16 cellular contexts compared by ENCODE assay signal in the genomic region with DNA sequence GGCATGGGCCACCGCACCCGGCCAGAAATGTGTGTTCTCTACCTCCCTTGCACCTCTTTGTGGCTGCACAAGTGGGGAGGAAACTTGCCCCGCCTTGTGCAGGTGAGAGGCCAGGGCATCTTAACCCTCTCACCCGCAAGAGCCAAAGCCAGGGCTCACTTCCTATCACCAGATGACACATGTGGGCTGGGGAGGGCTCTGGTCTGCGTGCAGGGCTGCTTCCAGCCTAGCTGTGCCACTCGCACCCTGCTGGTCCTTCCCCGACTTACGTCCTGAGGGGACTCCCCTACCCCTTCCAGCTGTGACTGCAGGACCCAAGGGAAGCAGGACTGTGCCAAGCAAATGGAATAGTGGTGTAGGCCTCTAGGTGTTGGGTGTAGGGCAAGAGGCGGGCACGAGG. TPM values are rescaled to one million over a fixed set of nuclear protein-coding genes. Genes with fewer than 3 reads are reported as not detected.
DNase-seq lines count a peak whose midpoint lies in the region; ATAC-seq and TF ChIP-seq lines count a peak whose summit lies in the region.
"Had no signal": no experiment of that assay in that cellular context is flagged by ENCODE, and none has a peak within 500 bp of the region (broad histone marks: within the 10 kb centered on the region; RNA-seq: fewer than 3 reads in every experiment).

No MANE protein-coding gene starts in this region.

- in situ Hi-C loops in IMR-90 (cut with MboI; ENCODE audit: low sequenced_read_pairs): no loop called here

- no peak overlapping the region; a peak in 1 of 4 replicates for H4K8ac ChIP-seq in IMR-90 (ENCODE audit: low read depth in 2 of 2, low read length in 2 of 2)

- no peak overlapping the region for H3K23ac ChIP-seq in IMR-90 (ENCODE audit: low read depth, low read length)

- H2AK9ac ChIP-seq in IMR-90 (replicated peaks; ENCODE audit: low read depth, low read length, poor library complexity): peak overlapping the region; percentile 86

- H3K27ac ChIP-seq in IMR-90 (ENCODE audit: insufficient read depth, low read length) (no peak overlapping the region), endodermal cell (ENCODE audit: low read depth, low read length) (no peak overlapping the region)
- H3K27ac ChIP-seq: ascending aorta, colonic mucosa, esophagus muscularis mucosa, Peyer's patch, upper lobe of left lung had no signal

- H2BK120ac ChIP-seq in IMR-90 (ENCODE audit: low read depth, low read length): no peak overlapping the region

- H3K36me3 Mint-ChIP-seq in endodermal cell (ENCODE audit: low read depth) (peaks cover 12% of the 10 kb centered on the region), endothelial cell (ENCODE audit: low read depth, unreplicated experiment) (no peaks in the 10 kb centered on the region)

- TF ChIP-seq CTCF in IMR-90 (conservative IDR thresholded peaks at IDR 0.05; ENCODE audit: low read depth, low read length): no peak
- TF ChIP-seq CTCF in endodermal cell (conservative IDR thresholded peaks at IDR 0.05): no peak
- TF ChIP-seq CTCF in endothelial cell (IDR thresholded peaks at IDR 0.05; ENCODE audit: unreplicated experiment): no peak

- H3K4me1 ChIP-seq in IMR-90 (ENCODE audit: control insufficient read depth, insufficient read depth, low read length): peaks cover 13% of the 10 kb centered on the region
- no peaks in the 10 kb centered on the region for H3K4me1 ChIP-seq in endodermal cell (ENCODE audit: control insufficient read depth, insufficient read depth, low read length)
- H3K4me1 ChIP-seq: colonic mucosa had no signal

- CTCF ChIA-PET in IMR-90 (lab: Yijun Ruan, JAX): no interaction called here

- H3K56ac ChIP-seq in IMR-90 (ENCODE audit: extremely low read depth, insufficient read depth, low read length): no peak overlapping the region

- H3K9me3 Mint-ChIP-seq in endodermal cell: no peaks in the 10 kb centered on the region
- no peaks in the 10 kb centered on the region for H3K9me3 Mint-ChIP-seq in endothelial cell (ENCODE audit: unreplicated experiment)
- H3K9me3 Mint-ChIP-seq: activated CD4-positive, alpha-beta memory T cell treated with anti-CD3 and anti-CD28 coated beads for 36 hours had no signal

- H3K27ac Mint-ChIP-seq in endodermal cell (peak overlapping the region; percentile 85), endothelial cell (ENCODE audit: unreplicated experiment) (no peak overlapping the region)
- H3K27ac Mint-ChIP-seq: activated CD4-positive, alpha-beta memory T cell treated with anti-CD3 and anti-CD28 coated beads for 36 hours had no signal

- dilution Hi-C loops in IMR-90 (cut with HindIII; ENCODE audit: low sequenced_read_pairs, unreplicated experiment): no loop called here

- H3K27me3 Mint-ChIP-seq in endodermal cell (ENCODE audit: insufficient read depth): no peaks in the 10 kb centered on the region
- peaks cover 6% of the 10 kb centered on the region for H3K27me3 Mint-ChIP-seq in endothelial cell (ENCODE audit: unreplicated experiment)
- H3K27me3 Mint-ChIP-seq: activated CD4-positive, alpha-beta memory T cell treated with anti-CD3 and anti-CD28 coated beads for 36 hours had no signal

- peak overlapping the region; percentile 18; the same call in 1 of the 2 replicates for H2AK5ac ChIP-seq in IMR-90 (ENCODE audit: low read depth, low read length)

- POLR2A ChIA-PET in IMR-90 (lab: Charles Lee; ENCODE audit: unreplicated experiment): no interaction called here

- H4K91ac ChIP-seq in IMR-90 (ENCODE audit: insufficient read depth, low read depth, low read length): no peak overlapping the region

- H3K27me3 ChIP-seq in IMR-90 (ENCODE audit: control insufficient read depth, insufficient read depth, low read length) (no peaks in the 10 kb centered on the region), endodermal cell (ENCODE audit: control insufficient read depth, insufficient read depth, low read length, poor library complexity, severe bottlenecking) (no peaks in the 10 kb centered on the region)
- H3K27me3 ChIP-seq: ascending aorta, colonic mucosa, esophagus muscularis mucosa, Peyer's patch, upper lobe of left lung had no signal

- TF ChIP-seq RAD21 in IMR-90 (IDR thresholded peaks at IDR 0.05; ENCODE audit: low read length): no peak

- TF ChIP-seq POLR2A in IMR-90 (IDR thresholded peaks at IDR 0.05; ENCODE audit: low read depth, low read length): no peak

- no peak overlapping the region for H2BK20ac ChIP-seq in IMR-90 (ENCODE audit: low read depth, low read length)

- H3K9me3 ChIP-seq in IMR-90 (ENCODE audit: control insufficient read depth, insufficient read depth, low read length) (no peaks in the 10 kb centered on the region), endodermal cell (ENCODE audit: control insufficient read depth, low read length) (no peaks in the 10 kb centered on the region)
- H3K9me3 ChIP-seq: ascending aorta, colonic mucosa, esophagus muscularis mucosa, Peyer's patch, upper lobe of left lung had no signal

- H2AFZ ChIP-seq in IMR-90 (replicated peaks; ENCODE audit: low read length, poor library complexity): no peak overlapping the region

- H3K4me3 ChIP-seq in IMR-90 (ENCODE audit: insufficient read depth, low read depth, low read length) (no peak overlapping the region), endodermal cell (ENCODE audit: low read length) (no peak overlapping the region)
- H3K4me3 ChIP-seq: ascending aorta, colonic mucosa, esophagus muscularis mucosa, Peyer's patch, upper lobe of left lung had no signal

- H2BK15ac ChIP-seq in IMR-90 (ENCODE audit: low read depth, low read length): no peak overlapping the region

- no CpG with 5 or more reads among the region's 10 CpGs for WGBS in IMR-90 (ENCODE audit: extremely low coverage in 2 of 2, insufficient read length in 1 of 2), 2 experiments
- 82 to 83% methylated on average over 9 to 10 of the region's 10 CpGs for WGBS in endodermal cell (ENCODE audit: insufficient coverage in 1 of 2, insufficient read length in 1 of 2), 2 experiments

- H3K4me2 ChIP-seq in IMR-90 (ENCODE audit: low read depth, low read length): no peak overlapping the region

- 0 out of 2 replicates have a peak, but pooled peaks cover 3% of the 10 kb centered on the region for H4K20me1 ChIP-seq in IMR-90 (ENCODE audit: insufficient read depth, low read length)

- H3K9ac ChIP-seq in IMR-90 (ENCODE audit: low read depth, low read length) (no peak overlapping the region), endodermal cell (ENCODE audit: extremely low read depth, low read length, poor library complexity, severe bottlenecking) (no peak overlapping the region)

- intact Hi-C loops in IMR-90 (cut with micrococcal nuclease): no loop called here

- BruUV-seq in IMR-90 (replicated peaks; lab: Mats Ljungman, UMichigan): no TSS peak

- no peak for ATAC-seq in IMR-90 (ENCODE audit: low read depth)

- peaks cover 22% of the 10 kb centered on the region for H3K9me1 ChIP-seq in IMR-90 (ENCODE audit: insufficient read depth, low read length)

- no peak overlapping the region for H2BK5ac ChIP-seq in IMR-90 (ENCODE audit: low read depth, low read length, poor library complexity, severe bottlenecking)

- H3K4me3 Mint-ChIP-seq in endodermal cell (no peak overlapping the region), endothelial cell (ENCODE audit: unreplicated experiment) (no peak overlapping the region)
- H3K4me3 Mint-ChIP-seq: activated CD4-positive, alpha-beta memory T cell treated with anti-CD3 and anti-CD28 coated beads for 36 hours had no signal

- no peak overlapping the region for H4K5ac ChIP-seq in IMR-90 (ENCODE audit: low read depth, low read length)

- H3K4me1 Mint-ChIP-seq in endodermal cell: peaks cover 10% of the 10 kb centered on the region
- no peaks in the 10 kb centered on the region for H3K4me1 Mint-ChIP-seq in endothelial cell (ENCODE audit: unreplicated experiment)

- no peak overlapping the region for H3K4ac ChIP-seq in IMR-90 (ENCODE audit: low read depth, low read length)

- H3K14ac ChIP-seq in IMR-90 (replicated peaks; ENCODE audit: low read depth, low read length): 0 out of 2 replicates have a peak overlapping the region, but pooled peaks have one; percentile 44

- peaks cover 3 to 44% of the 10 kb centered on the region in 2 experiments; a peak in 3 of 4 replicates for H3K79me1 ChIP-seq in IMR-90 (ENCODE audit: low read depth in 1 of 2, low read length in 2 of 2)

- H3K18ac ChIP-seq in IMR-90 (ENCODE audit: low read depth, low read length): no peak overlapping the region

- DNase-seq in IMR-90: no peak
- DNase-seq in endodermal cell: peak; percentile 59
- DNase-seq in NCI-H2171 treated with DMSO at 0.1 percent for 48 hours (lab: John Stamatoyannopoulos, UW): no peak
- DNase-seq in endothelial cell (ENCODE audit: low spot score): no peak
- DNase-seq: activated CD4-positive, alpha-beta memory T cell treated with anti-CD3 and anti-CD28 coated beads for 36 hours; activated effector memory CD4-positive, alpha-beta T cell treated with anti-CD3 and anti-CD28 coated beads, Interleukin-2, amount 50 U/mL, for 16 hours; colonic mucosa; DMS153; head of caudate nucleus; NCI-H2029; NCI-H524 treated with DMSO at 0.1 percent for 48 hours; stimulated activated CD4-positive, alpha-beta T cell treated with anti-CD3 and anti-CD28 coated beads, Interleukin-4, amount 100 ng/mL, for 4 hours; upper lobe of left lung had no signal

- H3K36me3 ChIP-seq in IMR-90 (ENCODE audit: control insufficient read depth, insufficient read depth, low read length) (peaks cover 26% of the 10 kb centered on the region), endodermal cell (ENCODE audit: control insufficient read depth, insufficient read depth, low read length) (peaks cover 31% of the 10 kb centered on the region)

RNA-seq across cellular contexts. Expression of a gene that starts 6.9 kb away (rescaled TPM):
- total RNA-seq in IMR-90 (2012; rRNA removed): 9.1 and 12.2 TPM in 2 replicates
- 20.7 and 26.6 TPM in 2 replicates for polyA plus RNA-seq in IMR-90 (2012; rRNA removed)
- polyA plus RNA-seq in IMR-90 (2012; cell fraction: cytosol; rRNA removed): 17.9 and 19.8 TPM in 2 replicates
- polyA plus RNA-seq in IMR-90 (2012; cell fraction: nucleus; rRNA removed; ENCODE audit: low replicate concordance): 32.6 and 84.0 TPM in 2 replicates
- total RNA-seq in endodermal cell: 10 to 100 TPM; 15.3 to 19.6 TPM
- polyA plus RNA-seq in endodermal cell (2013, experiment 1 of 2): 6.2 TPM
- polyA plus RNA-seq in endodermal cell (2013, experiment 2 of 2): 6.0 TPM
- total RNA-seq in endothelial cell (ENCODE audit: unreplicated experiment): 11.6 TPM

RNA-seq across cellular contexts. Expression of a gene that starts 8.8 kb away (rescaled TPM):
- 258 and 263 TPM in 2 replicates for total RNA-seq in IMR-90 (2012; rRNA removed)
- 290 and 321 TPM in 2 replicates for polyA plus RNA-seq in IMR-90 (2012; rRNA removed)
- 217 and 243 TPM in 2 replicates for polyA plus RNA-seq in IMR-90 (2012; cell fraction: cytosol; rRNA removed)
- 740 and 1,400 TPM in 2 replicates for polyA plus RNA-seq in IMR-90 (2012; cell fraction: nucleus; rRNA removed; ENCODE audit: low replicate concordance)
- 100 to 1,000 TPM; 299 to 335 TPM for total RNA-seq in endodermal cell
- polyA plus RNA-seq in endodermal cell (2013, experiment 1 of 2): 143 TPM
- 127 TPM for polyA plus RNA-seq in endodermal cell (2013, experiment 2 of 2)
- 355 TPM for total RNA-seq in endothelial cell (ENCODE audit: unreplicated experiment)

RNA-seq across cellular contexts. Expression of a gene that starts 41.9 kb away (rescaled TPM):
- 34.2 and 40.1 TPM in 2 replicates for total RNA-seq in IMR-90 (2012; rRNA removed)
- 52.9 and 57.9 TPM in 2 replicates for polyA plus RNA-seq in IMR-90 (2012; rRNA removed)
- polyA plus RNA-seq in IMR-90 (2012; cell fraction: cytosol; rRNA removed): 29.8 and 72.4 TPM in 2 replicates
- polyA plus RNA-seq in IMR-90 (2012; cell fraction: nucleus; rRNA removed; ENCODE audit: low replicate concordance): 53.9 and 145 TPM in 2 replicates
- total RNA-seq in endodermal cell: 10 to 100 TPM; 66.3 to 69.3 TPM
- 106 TPM for polyA plus RNA-seq in endodermal cell (2013, experiment 1 of 2)
- polyA plus RNA-seq in endodermal cell (2013, experiment 2 of 2): 99.6 TPM
- total RNA-seq in endothelial cell (ENCODE audit: unreplicated experiment): 57.2 TPM

RNA-seq across cellular contexts. Expression of a gene that starts 47.4 kb away (rescaled TPM):
- total RNA-seq in IMR-90 (2012; rRNA removed) (21.3 and 25.6 TPM in 2 replicates), endodermal cell (10 to 100 TPM; 60.4 to 67.4 TPM), endothelial cell (ENCODE audit: unreplicated experiment) (39.2 TPM)
- 12.4 and 13.4 TPM in 2 replicates for polyA plus RNA-seq in IMR-90 (2012; rRNA removed)
- polyA plus RNA-seq in IMR-90 (2012; cell fraction: cytosol; rRNA removed): 6.9 and 11.3 TPM in 2 replicates
- polyA plus RNA-seq in IMR-90 (2012; cell fraction: nucleus; rRNA removed; ENCODE audit: low replicate concordance): 27.6 and 28.4 TPM in 2 replicates
- polyA plus RNA-seq in endodermal cell (2013, experiment 1 of 2): 31.5 TPM
- 32.0 TPM for polyA plus RNA-seq in endodermal cell (2013, experiment 2 of 2)

RNA-seq across cellular contexts. Expression of a gene that starts 47.7 kb away (rescaled TPM):
- total RNA-seq in IMR-90 (2012; rRNA removed): 10.6 and 10.9 TPM in 2 replicates
- 7.1 and 7.2 TPM in 2 replicates for polyA plus RNA-seq in IMR-90 (2012; rRNA removed)
- 2.8 and 3.8 TPM in 2 replicates for polyA plus RNA-seq in IMR-90 (2012; cell fraction: cytosol; rRNA removed)
- polyA plus RNA-seq in IMR-90 (2012; cell fraction: nucleus; rRNA removed; ENCODE audit: low replicate concordance): 6.9 and 10.3 TPM in 2 replicates
- total RNA-seq in endodermal cell: 10 to 100 TPM; 20.7 to 22.2 TPM
- polyA plus RNA-seq in endodermal cell (2013, experiment 1 of 2): 9.4 TPM
- 10.0 TPM for polyA plus RNA-seq in endodermal cell (2013, experiment 2 of 2)
- 21.3 TPM for total RNA-seq in endothelial cell (ENCODE audit: unreplicated experiment)
